Comparison of ENCODE assay signal across 8 cellular contexts in the genomic region with DNA sequence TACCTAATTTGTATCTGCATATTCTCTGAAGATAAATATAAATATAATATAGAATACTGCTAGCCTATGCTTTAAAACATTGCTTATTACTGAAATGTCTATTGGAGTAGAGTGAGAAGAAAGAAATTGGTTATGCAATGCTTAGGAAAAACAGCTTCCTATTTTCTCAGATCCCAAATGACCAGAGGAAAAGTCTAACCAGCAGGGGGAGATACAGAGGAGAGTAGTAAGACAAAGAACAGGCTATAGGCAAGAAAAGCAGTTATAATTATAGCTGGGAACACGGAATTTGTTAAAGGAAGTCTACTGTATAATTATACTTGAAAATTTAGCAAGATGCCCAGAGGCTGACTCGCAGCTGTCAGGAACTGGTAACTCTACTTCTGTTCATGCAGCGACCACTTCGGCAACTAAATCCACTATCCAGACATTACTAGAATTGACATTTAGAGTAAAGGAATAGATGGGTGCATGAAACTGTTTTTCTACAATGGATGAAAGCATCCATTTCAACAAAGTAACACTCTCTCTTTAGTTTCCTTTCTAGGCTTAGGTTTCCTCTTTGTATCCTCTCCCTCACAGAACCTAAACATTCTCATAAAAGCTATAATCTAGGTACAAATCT.
DNase-seq lines count a peak whose midpoint lies in the region; ATAC-seq and TF ChIP-seq lines count a peak whose summit lies in the region.

No MANE protein-coding gene starts in this region.

- CTCF ChIA-PET in CD8-positive, alpha-beta T cell (lab: Charles Lee), result interaction anchor here (0.6 to 3.7 kb wide), 18 partner anchors 14 to 1344 kb away, joined by 3 to 72 read pairs (median 4); a partner anchor contains a TSS

- no peak overlapping the region for H3K4me3 Mint-ChIP-seq in CD8-positive, alpha-beta T cell
- H3K4me3 Mint-ChIP-seq in HFFc6, result no peak overlapping the region

- no peak overlapping the region for H2AFZ ChIP-seq in mesenchymal stem cell (ENCODE audit: low read depth, low read length)

- intact Hi-C loops in CD8-positive, alpha-beta T cell (cut with DNase I, micrococcal nuclease), result loop anchor here (1.0 to 2.0 kb wide), 2 partner anchors 196 to 1344 kb away; no protein-coding TSS in a partner anchor

- no peak overlapping the region for H2BK12ac ChIP-seq in mesenchymal stem cell (ENCODE audit: low read length in 2 of 2)

- H3K4ac ChIP-seq in mesenchymal stem cell (ENCODE audit: low read depth in 1 of 2, low read length in 2 of 2), result no peak overlapping the region

- no peaks in the 10 kb centered on the region for H3K9me3 ChIP-seq in CD8-positive, alpha-beta T cell (ENCODE audit: low read length)
- H3K9me3 ChIP-seq in NT2/D1 (ENCODE audit: insufficient read depth, low read length) (peaks cover 5% of the 10 kb centered on the region; the same call in 1 of the 2 replicates), mesenchymal stem cell (ENCODE audit: control insufficient read depth, low read length) (no peaks in the 10 kb centered on the region)

- no peaks in the 10 kb centered on the region for H3K27me3 Mint-ChIP-seq in CD8-positive, alpha-beta T cell (ENCODE audit: low read depth)
- no peaks in the 10 kb centered on the region for H3K27me3 Mint-ChIP-seq in HFFc6 (ENCODE audit: insufficient read depth)

- 80% methylated on average over 2 of the region's 4 CpGs for WGBS in mesenchymal stem cell

- no peak overlapping the region for H2BK15ac ChIP-seq in mesenchymal stem cell (ENCODE audit: low read depth, poor library complexity, severe bottlenecking)

- H3K9ac ChIP-seq in NT2/D1 (ENCODE audit: insufficient read length, low read depth) (no peak overlapping the region), mesenchymal stem cell (ENCODE audit: low read length) (no peak overlapping the region)

- no peak overlapping the region for H3K4me3 ChIP-seq in CD8-positive, alpha-beta T cell (ENCODE audit: low read depth, low read length)
- H3K4me3 ChIP-seq in NT2/D1 (ENCODE audit: insufficient read length, low read depth) (no peak overlapping the region), mesenchymal stem cell (ENCODE audit: insufficient read depth in 1 of 2, low read depth in 1 of 2, low read length in 2 of 2) (no peak overlapping the region)

- no peak overlapping the region for H3K27ac ChIP-seq in CD8-positive, alpha-beta T cell (ENCODE audit: low read depth, low read length)
- no peak overlapping the region for H3K27ac ChIP-seq in mesenchymal stem cell (ENCODE audit: low read length, poor library complexity, severe bottlenecking)

- peaks cover 5% of the 10 kb centered on the region for H3K9me3 Mint-ChIP-seq in CD8-positive, alpha-beta T cell
- peaks cover 7% of the 10 kb centered on the region; the same call in 1 of the 2 replicates for H3K9me3 Mint-ChIP-seq in HFFc6
- peaks cover 0 to 7% of the 10 kb centered on the region in 2 donors for H3K9me3 Mint-ChIP-seq in activated naive CD4-positive, alpha-beta T cell treated with anti-CD3 and anti-CD28 coated beads, Interleukin-2, amount 50 U/mL, for 72 hours

- H3K36me3 ChIP-seq in CD8-positive, alpha-beta T cell (ENCODE audit: insufficient read depth, low read length), result no peaks in the 10 kb centered on the region
- no peaks in the 10 kb centered on the region for H3K36me3 ChIP-seq in NT2/D1 (ENCODE audit: insufficient read depth, insufficient read length, low read length)
- H3K36me3 ChIP-seq in mesenchymal stem cell (ENCODE audit: control insufficient read depth in 1 of 2, insufficient read depth in 2 of 2, low read depth in 1 of 2, low read length in 2 of 2), result no peaks in the 10 kb centered on the region

- no peak overlapping the region for H2AK5ac ChIP-seq in mesenchymal stem cell (ENCODE audit: low read length, severe bottlenecking)

- H3K4me2 ChIP-seq in mesenchymal stem cell (ENCODE audit: low read length, poor library complexity, severe bottlenecking), result no peak overlapping the region

- no peak overlapping the region for H3K18ac ChIP-seq in mesenchymal stem cell (ENCODE audit: low read depth in 1 of 2, low read length in 2 of 2)

- H3K14ac ChIP-seq in mesenchymal stem cell (ENCODE audit: low read length in 2 of 2), result no peak overlapping the region

- DNase-seq in CD8-positive, alpha-beta T cell, result no peak
- DNase-seq in HFFc6, result peak; percentile 64
- DNase-seq in NT2/D1 (ENCODE audit: low read depth, low spot score), result peak; percentile 46
- DNase-seq in dermis blood vessel endothelial cell, result peak; percentile 81
- DNase-seq in mesenchymal stem cell, result peak; percentile 81
- DNase-seq in activated naive CD4-positive, alpha-beta T cell treated with anti-CD3 and anti-CD28 coated beads, Interleukin-2, amount 50 U/mL, for 72 hours (ENCODE audit: low spot score in 2 of 2), result no peak
- no peak for DNase-seq in activated T-cell treated with anti-CD3 and anti-CD28 coated beads for 4 hours
- no peak for DNase-seq in mesenteric fat pad (ENCODE audit: low spot score)

- POLR2A ChIA-PET in CD8-positive, alpha-beta T cell (lab: Charles Lee), result interaction anchor here (0.7 to 0.8 kb wide), 2 partner anchors 17 to 196 kb away, joined by 3 read pairs; no protein-coding TSS in a partner anchor

- no peak overlapping the region for H3K23ac ChIP-seq in mesenchymal stem cell (ENCODE audit: low read length in 2 of 2)

- H3K79me1 ChIP-seq in mesenchymal stem cell (replicated peaks; ENCODE audit: low read length, poor library complexity, severe bottlenecking), result peaks cover 11% of the 10 kb centered on the region

- TF ChIP-seq CTCF in CD8-positive, alpha-beta T cell (IDR thresholded peaks at IDR 0.05), result peak; percentile 57
- TF ChIP-seq CTCF in HFFc6 (IDR thresholded peaks at IDR 0.05), result peak; percentile 90

- H4K8ac ChIP-seq in mesenchymal stem cell (ENCODE audit: low read length), result no peak overlapping the region

- peaks cover 5% of the 10 kb centered on the region for H3K4me1 Mint-ChIP-seq in CD8-positive, alpha-beta T cell (ENCODE audit: low read depth)
- peaks cover 14% of the 10 kb centered on the region for H3K4me1 Mint-ChIP-seq in HFFc6 (ENCODE audit: low read depth)

- H4K91ac ChIP-seq in mesenchymal stem cell (ENCODE audit: low read length), result no peak overlapping the region

- ATAC-seq in CD8-positive, alpha-beta T cell, result no peak
- no peak for ATAC-seq in activated naive CD4-positive, alpha-beta T cell treated with anti-CD3 and anti-CD28 coated beads, Interleukin-2, amount 50 U/mL, for 72 hours

- no peak overlapping the region for H2BK5ac ChIP-seq in mesenchymal stem cell (ENCODE audit: low read depth, low read length, poor library complexity, severe bottlenecking)

- no peaks in the 10 kb centered on the region for H3K4me1 ChIP-seq in CD8-positive, alpha-beta T cell (ENCODE audit: insufficient read depth, low read length)
- H3K4me1 ChIP-seq in NT2/D1 (ENCODE audit: insufficient read depth, insufficient read length) (no peaks in the 10 kb centered on the region), mesenchymal stem cell (ENCODE audit: control insufficient read depth, insufficient read depth, low read depth, low read length) (no peaks in the 10 kb centered on the region)

- no peak overlapping the region for H3K27ac Mint-ChIP-seq in CD8-positive, alpha-beta T cell
- H3K27ac Mint-ChIP-seq in HFFc6, result no peak overlapping the region
- H3K27ac Mint-ChIP-seq in activated naive CD4-positive, alpha-beta T cell treated with anti-CD3 and anti-CD28 coated beads, Interleukin-2, amount 50 U/mL, for 72 hours, result no peak overlapping the region

- no peak overlapping the region for H2BK120ac ChIP-seq in mesenchymal stem cell (ENCODE audit: low read depth, low read length)

- H3K36me3 Mint-ChIP-seq in CD8-positive, alpha-beta T cell, result peaks cover 3% of the 10 kb centered on the region
- H3K36me3 Mint-ChIP-seq in HFFc6 (ENCODE audit: low read depth), result no peaks in the 10 kb centered on the region
- H3K36me3 Mint-ChIP-seq in activated naive CD4-positive, alpha-beta T cell treated with anti-CD3 and anti-CD28 coated beads, Interleukin-2, amount 50 U/mL, for 72 hours, result peaks cover 0 to 5% of the 10 kb centered on the region in 2 donors

- H3K27me3 ChIP-seq in CD8-positive, alpha-beta T cell (ENCODE audit: insufficient read depth, low read length), result no peaks in the 10 kb centered on the region
- H3K27me3 ChIP-seq in NT2/D1 (ENCODE audit: insufficient read depth, insufficient read length) (no peaks in the 10 kb centered on the region), mesenchymal stem cell (ENCODE audit: control insufficient read depth in 1 of 2, insufficient read depth in 1 of 2, low read length in 2 of 2) (no peaks in the 10 kb centered on the region)

Comparison
In these comparisons a context has a peak if more than half of its experiments do, and no peak if none do; other contexts are left out.
1. DNase-seq: peak in HFFc6 (single experiment), NT2/D1 (single experiment), dermis blood vessel endothelial cell (single experiment) and mesenchymal stem cell (single experiment); none in CD8-positive, alpha-beta T cell (0 of 7), activated naive CD4-positive, alpha-beta T cell treated with anti-CD3 and anti-CD28 coated beads, Interleukin-2, amount 50 U/mL, for 72 hours (0 of 2), activated T-cell treated with anti-CD3 and anti-CD28 coated beads for 4 hours (single experiment) and mesenteric fat pad (single experiment).